Comparison of ENCODE assay signal across 1 cellular context in the genomic region with DNA sequence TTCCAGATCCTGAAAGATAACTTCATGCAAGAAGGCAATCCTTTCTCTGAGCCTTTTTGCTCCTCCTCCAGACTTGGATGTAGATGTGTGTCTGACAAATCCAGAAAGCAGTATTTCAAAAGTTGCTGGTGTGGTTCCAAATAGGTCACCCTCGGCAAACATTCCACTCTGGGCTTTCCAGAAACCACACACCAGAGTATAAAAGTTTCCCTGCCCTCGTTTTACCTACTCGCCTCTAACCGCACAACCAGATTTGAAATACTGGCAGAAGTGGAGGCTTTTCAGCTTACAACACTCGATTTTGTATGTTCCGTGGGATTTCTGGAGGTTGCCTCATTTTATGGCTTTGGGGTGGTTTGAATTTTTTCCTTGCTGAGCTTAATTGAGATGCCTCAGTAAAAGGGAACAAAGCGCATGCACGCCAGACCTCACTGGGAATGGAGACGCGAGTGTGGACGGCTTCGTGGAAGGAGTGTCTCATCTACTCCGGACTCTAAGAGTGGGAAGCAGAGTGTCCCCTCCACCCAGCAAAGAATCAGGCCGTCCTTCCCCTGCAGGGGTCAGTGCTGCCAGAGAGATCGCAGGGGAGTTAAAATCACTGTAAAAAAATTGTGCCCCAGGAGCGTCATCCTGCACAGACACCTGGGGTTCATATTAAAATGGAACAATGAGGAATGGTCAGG.
A peak's percentile ranks its signal among the peaks of the same experiment; 100 is the strongest.
TF ChIP-seq lines count a peak whose summit lies in the region.

No MANE protein-coding gene starts in this region.

TF ChIP-seq in K562, 482 proteins besides CTCF, POLR2A, EP300 and RAD21 (continued from another document):
- TF ChIP-seq, protein P1, sequence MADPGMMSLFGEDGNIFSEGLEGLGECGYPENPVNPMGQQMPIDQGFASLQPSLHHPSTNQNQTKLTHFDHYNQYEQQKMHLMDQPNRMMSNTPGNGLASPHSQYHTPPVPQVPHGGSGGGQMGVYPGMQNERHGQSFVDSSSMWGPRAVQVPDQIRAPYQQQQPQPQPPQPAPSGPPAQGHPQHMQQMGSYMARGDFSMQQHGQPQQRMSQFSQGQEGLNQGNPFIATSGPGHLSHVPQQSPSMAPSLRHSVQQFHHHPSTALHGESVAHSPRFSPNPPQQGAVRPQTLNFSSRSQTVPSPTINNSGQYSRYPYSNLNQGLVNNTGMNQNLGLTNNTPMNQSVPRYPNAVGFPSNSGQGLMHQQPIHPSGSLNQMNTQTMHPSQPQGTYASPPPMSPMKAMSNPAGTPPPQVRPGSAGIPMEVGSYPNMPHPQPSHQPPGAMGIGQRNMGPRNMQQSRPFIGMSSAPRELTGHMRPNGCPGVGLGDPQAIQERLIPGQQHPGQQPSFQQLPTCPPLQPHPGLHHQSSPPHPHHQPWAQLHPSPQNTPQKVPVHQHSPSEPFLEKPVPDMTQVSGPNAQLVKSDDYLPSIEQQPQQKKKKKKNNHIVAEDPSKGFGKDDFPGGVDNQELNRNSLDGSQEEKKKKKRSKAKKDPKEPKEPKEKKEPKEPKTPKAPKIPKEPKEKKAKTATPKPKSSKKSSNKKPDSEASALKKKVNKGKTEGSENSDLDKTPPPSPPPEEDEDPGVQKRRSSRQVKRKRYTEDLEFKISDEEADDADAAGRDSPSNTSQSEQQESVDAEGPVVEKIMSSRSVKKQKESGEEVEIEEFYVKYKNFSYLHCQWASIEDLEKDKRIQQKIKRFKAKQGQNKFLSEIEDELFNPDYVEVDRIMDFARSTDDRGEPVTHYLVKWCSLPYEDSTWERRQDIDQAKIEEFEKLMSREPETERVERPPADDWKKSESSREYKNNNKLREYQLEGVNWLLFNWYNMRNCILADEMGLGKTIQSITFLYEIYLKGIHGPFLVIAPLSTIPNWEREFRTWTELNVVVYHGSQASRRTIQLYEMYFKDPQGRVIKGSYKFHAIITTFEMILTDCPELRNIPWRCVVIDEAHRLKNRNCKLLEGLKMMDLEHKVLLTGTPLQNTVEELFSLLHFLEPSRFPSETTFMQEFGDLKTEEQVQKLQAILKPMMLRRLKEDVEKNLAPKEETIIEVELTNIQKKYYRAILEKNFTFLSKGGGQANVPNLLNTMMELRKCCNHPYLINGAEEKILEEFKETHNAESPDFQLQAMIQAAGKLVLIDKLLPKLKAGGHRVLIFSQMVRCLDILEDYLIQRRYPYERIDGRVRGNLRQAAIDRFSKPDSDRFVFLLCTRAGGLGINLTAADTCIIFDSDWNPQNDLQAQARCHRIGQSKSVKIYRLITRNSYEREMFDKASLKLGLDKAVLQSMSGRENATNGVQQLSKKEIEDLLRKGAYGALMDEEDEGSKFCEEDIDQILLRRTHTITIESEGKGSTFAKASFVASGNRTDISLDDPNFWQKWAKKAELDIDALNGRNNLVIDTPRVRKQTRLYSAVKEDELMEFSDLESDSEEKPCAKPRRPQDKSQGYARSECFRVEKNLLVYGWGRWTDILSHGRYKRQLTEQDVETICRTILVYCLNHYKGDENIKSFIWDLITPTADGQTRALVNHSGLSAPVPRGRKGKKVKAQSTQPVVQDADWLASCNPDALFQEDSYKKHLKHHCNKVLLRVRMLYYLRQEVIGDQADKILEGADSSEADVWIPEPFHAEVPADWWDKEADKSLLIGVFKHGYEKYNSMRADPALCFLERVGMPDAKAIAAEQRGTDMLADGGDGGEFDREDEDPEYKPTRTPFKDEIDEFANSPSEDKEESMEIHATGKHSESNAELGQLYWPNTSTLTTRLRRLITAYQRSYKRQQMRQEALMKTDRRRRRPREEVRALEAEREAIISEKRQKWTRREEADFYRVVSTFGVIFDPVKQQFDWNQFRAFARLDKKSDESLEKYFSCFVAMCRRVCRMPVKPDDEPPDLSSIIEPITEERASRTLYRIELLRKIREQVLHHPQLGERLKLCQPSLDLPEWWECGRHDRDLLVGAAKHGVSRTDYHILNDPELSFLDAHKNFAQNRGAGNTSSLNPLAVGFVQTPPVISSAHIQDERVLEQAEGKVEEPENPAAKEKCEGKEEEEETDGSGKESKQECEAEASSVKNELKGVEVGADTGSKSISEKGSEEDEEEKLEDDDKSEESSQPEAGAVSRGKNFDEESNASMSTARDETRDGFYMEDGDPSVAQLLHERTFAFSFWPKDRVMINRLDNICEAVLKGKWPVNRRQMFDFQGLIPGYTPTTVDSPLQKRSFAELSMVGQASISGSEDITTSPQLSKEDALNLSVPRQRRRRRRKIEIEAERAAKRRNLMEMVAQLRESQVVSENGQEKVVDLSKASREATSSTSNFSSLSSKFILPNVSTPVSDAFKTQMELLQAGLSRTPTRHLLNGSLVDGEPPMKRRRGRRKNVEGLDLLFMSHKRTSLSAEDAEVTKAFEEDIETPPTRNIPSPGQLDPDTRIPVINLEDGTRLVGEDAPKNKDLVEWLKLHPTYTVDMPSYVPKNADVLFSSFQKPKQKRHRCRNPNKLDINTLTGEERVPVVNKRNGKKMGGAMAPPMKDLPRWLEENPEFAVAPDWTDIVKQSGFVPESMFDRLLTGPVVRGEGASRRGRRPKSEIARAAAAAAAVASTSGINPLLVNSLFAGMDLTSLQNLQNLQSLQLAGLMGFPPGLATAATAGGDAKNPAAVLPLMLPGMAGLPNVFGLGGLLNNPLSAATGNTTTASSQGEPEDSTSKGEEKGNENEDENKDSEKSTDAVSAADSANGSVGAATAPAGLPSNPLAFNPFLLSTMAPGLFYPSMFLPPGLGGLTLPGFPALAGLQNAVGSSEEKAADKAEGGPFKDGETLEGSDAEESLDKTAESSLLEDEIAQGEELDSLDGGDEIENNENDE (IDR thresholded peaks at IDR 0.05; ENCODE audit: low read depth, low read length) = no peak
- TF ChIP-seq, protein P2, sequence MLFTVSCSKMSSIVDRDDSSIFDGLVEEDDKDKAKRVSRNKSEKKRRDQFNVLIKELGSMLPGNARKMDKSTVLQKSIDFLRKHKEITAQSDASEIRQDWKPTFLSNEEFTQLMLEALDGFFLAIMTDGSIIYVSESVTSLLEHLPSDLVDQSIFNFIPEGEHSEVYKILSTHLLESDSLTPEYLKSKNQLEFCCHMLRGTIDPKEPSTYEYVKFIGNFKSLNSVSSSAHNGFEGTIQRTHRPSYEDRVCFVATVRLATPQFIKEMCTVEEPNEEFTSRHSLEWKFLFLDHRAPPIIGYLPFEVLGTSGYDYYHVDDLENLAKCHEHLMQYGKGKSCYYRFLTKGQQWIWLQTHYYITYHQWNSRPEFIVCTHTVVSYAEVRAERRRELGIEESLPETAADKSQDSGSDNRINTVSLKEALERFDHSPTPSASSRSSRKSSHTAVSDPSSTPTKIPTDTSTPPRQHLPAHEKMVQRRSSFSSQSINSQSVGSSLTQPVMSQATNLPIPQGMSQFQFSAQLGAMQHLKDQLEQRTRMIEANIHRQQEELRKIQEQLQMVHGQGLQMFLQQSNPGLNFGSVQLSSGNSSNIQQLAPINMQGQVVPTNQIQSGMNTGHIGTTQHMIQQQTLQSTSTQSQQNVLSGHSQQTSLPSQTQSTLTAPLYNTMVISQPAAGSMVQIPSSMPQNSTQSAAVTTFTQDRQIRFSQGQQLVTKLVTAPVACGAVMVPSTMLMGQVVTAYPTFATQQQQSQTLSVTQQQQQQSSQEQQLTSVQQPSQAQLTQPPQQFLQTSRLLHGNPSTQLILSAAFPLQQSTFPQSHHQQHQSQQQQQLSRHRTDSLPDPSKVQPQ (CRISPR knock-in tag; IDR thresholded peaks at IDR 0.05; ENCODE audit: borderline replicate concordance) = no peak
- no peak for TF ChIP-seq ZNF589 (CRISPR knock-in tag; IDR thresholded peaks at IDR 0.05; ENCODE audit: low read depth)
- no peak for TF ChIP-seq RFX1 (IDR thresholded peaks at IDR 0.05)
- TF ChIP-seq TCF7 (IDR thresholded peaks at IDR 0.05; ENCODE audit: borderline replicate concordance) = no peak
- TF ChIP-seq ZNF551 (CRISPR knock-in tag; IDR thresholded peaks at IDR 0.05) = no peak
- no peak for TF ChIP-seq ZNF444 (CRISPR knock-in tag; IDR thresholded peaks at IDR 0.05)
- TF ChIP-seq PTTG1 (tag; IDR thresholded peaks at IDR 0.05; ENCODE audit: low read depth) = no peak
- TF ChIP-seq, protein P3, sequence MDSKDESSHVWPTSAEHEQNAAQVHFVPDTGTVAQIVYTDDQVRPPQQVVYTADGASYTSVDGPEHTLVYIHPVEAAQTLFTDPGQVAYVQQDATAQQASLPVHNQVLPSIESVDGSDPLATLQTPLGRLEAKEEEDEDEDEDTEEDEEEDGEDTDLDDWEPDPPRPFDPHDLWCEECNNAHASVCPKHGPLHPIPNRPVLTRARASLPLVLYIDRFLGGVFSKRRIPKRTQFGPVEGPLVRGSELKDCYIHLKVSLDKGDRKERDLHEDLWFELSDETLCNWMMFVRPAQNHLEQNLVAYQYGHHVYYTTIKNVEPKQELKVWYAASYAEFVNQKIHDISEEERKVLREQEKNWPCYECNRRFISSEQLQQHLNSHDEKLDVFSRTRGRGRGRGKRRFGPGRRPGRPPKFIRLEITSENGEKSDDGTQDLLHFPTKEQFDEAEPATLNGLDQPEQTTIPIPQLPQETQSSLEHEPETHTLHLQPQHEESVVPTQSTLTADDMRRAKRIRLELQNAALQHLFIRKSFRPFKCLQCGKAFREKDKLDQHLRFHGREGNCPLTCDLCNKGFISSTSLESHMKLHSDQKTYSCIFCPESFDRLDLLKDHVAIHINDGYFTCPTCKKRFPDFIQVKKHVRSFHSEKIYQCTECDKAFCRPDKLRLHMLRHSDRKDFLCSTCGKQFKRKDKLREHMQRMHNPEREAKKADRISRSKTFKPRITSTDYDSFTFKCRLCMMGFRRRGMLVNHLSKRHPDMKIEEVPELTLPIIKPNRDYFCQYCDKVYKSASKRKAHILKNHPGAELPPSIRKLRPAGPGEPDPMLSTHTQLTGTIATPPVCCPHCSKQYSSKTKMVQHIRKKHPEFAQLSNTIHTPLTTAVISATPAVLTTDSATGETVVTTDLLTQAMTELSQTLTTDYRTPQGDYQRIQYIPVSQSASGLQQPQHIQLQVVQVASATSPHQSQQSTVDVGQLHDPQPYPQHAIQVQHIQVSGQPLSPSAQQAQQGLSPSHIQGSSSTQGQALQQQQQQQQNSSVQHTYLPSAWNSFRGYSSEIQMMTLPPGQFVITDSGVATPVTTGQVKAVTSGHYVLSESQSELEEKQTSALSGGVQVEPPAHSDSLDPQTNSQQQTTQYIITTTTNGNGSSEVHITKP (IDR thresholded peaks at IDR 0.05; ENCODE audit: partially characterized antibody) = peak; percentile 60
- no peak for TF ChIP-seq NFIX (CRISPR knock-in tag; IDR thresholded peaks at IDR 0.05; ENCODE audit: low read depth)
- no peak for TF ChIP-seq CBX1 (IDR thresholded peaks at IDR 0.05; ENCODE audit: low read depth)
